In the genomic region with DNA sequence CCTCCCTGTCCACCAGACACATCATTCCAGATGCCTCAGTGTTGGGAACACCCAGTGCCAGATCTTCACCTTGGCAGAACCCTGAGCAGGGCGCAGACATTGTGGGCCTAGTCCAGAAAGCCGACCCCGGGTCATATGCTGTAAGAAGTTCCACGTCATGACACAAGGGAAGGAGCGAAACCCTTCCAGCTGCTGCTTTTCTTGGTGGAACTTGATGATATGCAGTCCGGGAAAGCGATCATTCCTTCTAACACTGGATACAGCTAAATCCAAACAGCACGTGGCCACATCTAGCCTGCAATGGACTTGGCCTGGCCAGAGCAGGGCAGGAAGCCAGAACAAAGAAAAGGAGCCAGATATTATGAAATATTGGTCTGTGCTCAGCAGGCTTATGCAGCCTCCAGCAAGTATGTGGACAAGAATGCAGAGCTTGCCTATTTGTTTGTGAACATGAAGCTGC, we compare ENCODE assay signal across 10 cellular contexts. TPM values are rescaled to one million over a fixed set of nuclear protein-coding genes. Genes with fewer than 3 reads are reported as not detected.
DNase-seq lines count a peak whose midpoint lies in the region; ATAC-seq and TF ChIP-seq lines count a peak whose summit lies in the region.
"Had no signal": no experiment of that assay in that cellular context is flagged by ENCODE, and none has a peak within 500 bp of the region (broad histone marks: within the 10 kb centered on the region; RNA-seq: fewer than 3 reads in every experiment).

No MANE protein-coding gene starts in this region.

- ATAC-seq in right lobe of liver = peak; percentile 84 to 88 (median 86)
- no peak for ATAC-seq in HG02938 (IDR thresholded peaks at IDR 0.05; ENCODE audit: unreplicated experiment)
- ATAC-seq in HG03432 (IDR thresholded peaks at IDR 0.05; ENCODE audit: unreplicated experiment) = no peak

- TF ChIP-seq EP300 in Ishikawa (IDR thresholded peaks at IDR 0.05; ENCODE audit: borderline replicate concordance) = no peak

- TF ChIP-seq RAD21 in Ishikawa (IDR thresholded peaks at IDR 0.05; ENCODE audit: low read depth) = no peak

- H3K4me1 ChIP-seq in right lobe of liver (peaks cover 0 to 55% (median 25%) of the 10 kb centered on the region in 4 donors), spleen (peaks cover 0 to 15% (median 3%) of the 10 kb centered on the region in 6 donors)
- no peaks in the 10 kb centered on the region for H3K4me1 ChIP-seq in effector memory CD4-positive, alpha-beta T cell (ENCODE audit: control insufficient read depth, insufficient read depth, low read length, poor library complexity, severe bottlenecking)

- TF ChIP-seq CTCF in right lobe of liver (IDR thresholded peaks at IDR 0.05) = no peak
- no peak for TF ChIP-seq CTCF in spleen (IDR thresholded peaks at IDR 0.05 in 8 of 11, conservative IDR thresholded peaks at IDR 0.05 in 3 of 11)

- H3K27me3 Mint-ChIP-seq in activated T-cell treated with anti-CD3 and anti-CD28 coated beads, Interleukin-2, amount 50 U/mL, for 24 hours = no peaks in the 10 kb centered on the region
- H3K27me3 Mint-ChIP-seq: activated naive CD4-positive, alpha-beta T cell treated with anti-CD3 and anti-CD28 coated beads, Interleukin-2, amount 50 U/mL, for 24 hours had no signal

- H3K4me1 Mint-ChIP-seq in activated T-cell treated with anti-CD3 and anti-CD28 coated beads, Interleukin-2, amount 50 U/mL, for 24 hours (ENCODE audit: low read depth) = peaks cover 25% of the 10 kb centered on the region

- H3K36me3 ChIP-seq in right lobe of liver (no peaks in the 10 kb centered on the region), spleen (no peaks in the 10 kb centered on the region)
- H3K36me3 ChIP-seq in effector memory CD4-positive, alpha-beta T cell (ENCODE audit: control insufficient read depth, insufficient read depth, low read length) = no peaks in the 10 kb centered on the region

- H3K4me3 ChIP-seq in right lobe of liver = peak overlapping the region in 1 of 3 donors; percentile 25
- no peak overlapping the region for H3K4me3 ChIP-seq in spleen
- no peak overlapping the region for H3K4me3 ChIP-seq in effector memory CD4-positive, alpha-beta T cell (ENCODE audit: insufficient read depth, low read depth, low read length, poor library complexity, severe bottlenecking)

- H3K27me3 ChIP-seq in right lobe of liver (no peaks in the 10 kb centered on the region), spleen (replicated peaks in 1 of 7) (no peaks in the 10 kb centered on the region)
- H3K27me3 ChIP-seq in effector memory CD4-positive, alpha-beta T cell (replicated peaks; ENCODE audit: control insufficient read depth, insufficient read depth, low read length, poor library complexity, severe bottlenecking) = no peaks in the 10 kb centered on the region

- H3K27ac Mint-ChIP-seq in activated T-cell treated with anti-CD3 and anti-CD28 coated beads, Interleukin-2, amount 50 U/mL, for 24 hours = no peak overlapping the region
- H3K27ac Mint-ChIP-seq: activated naive CD4-positive, alpha-beta T cell treated with anti-CD3 and anti-CD28 coated beads, Interleukin-2, amount 50 U/mL, for 24 hours had no signal

- DNase-seq in epidermal melanocyte (ENCODE audit: insufficient read length, low spot score) (peak; percentile 55), right lobe of liver (peak; percentile 77 to 91 (median 82)), spleen (no peak)
- no peak for DNase-seq in effector memory CD4-positive, alpha-beta T cell
- DNase-seq in activated T-cell treated with anti-CD3 and anti-CD28 coated beads, Interleukin-2, amount 50 U/mL, for 24 hours = no peak
- DNase-seq: kidney glomerular epithelial cell had no signal

- H3K9me3 Mint-ChIP-seq in activated T-cell treated with anti-CD3 and anti-CD28 coated beads, Interleukin-2, amount 50 U/mL, for 24 hours = peaks cover 2% of the 10 kb centered on the region
- H3K9me3 Mint-ChIP-seq: activated naive CD4-positive, alpha-beta T cell treated with anti-CD3 and anti-CD28 coated beads, Interleukin-2, amount 50 U/mL, for 24 hours had no signal

- no peaks in the 10 kb centered on the region for H3K36me3 Mint-ChIP-seq in activated T-cell treated with anti-CD3 and anti-CD28 coated beads, Interleukin-2, amount 50 U/mL, for 24 hours (ENCODE audit: low read depth)
- H3K36me3 Mint-ChIP-seq: activated naive CD4-positive, alpha-beta T cell treated with anti-CD3 and anti-CD28 coated beads, Interleukin-2, amount 50 U/mL, for 24 hours had no signal

- WGBS in right lobe of liver (ENCODE audit: insufficient coverage, low coverage, low lambda C conversion rate, missing lambda C conversion rate) = 9% methylated on average over 6 of the region's 8 CpGs
- WGBS in spleen, 5 donors = 80 to 91% (median 84%) methylated on average over 8 of the region's 8 CpGs

- no peak overlapping the region for H3K4me3 Mint-ChIP-seq in activated T-cell treated with anti-CD3 and anti-CD28 coated beads, Interleukin-2, amount 50 U/mL, for 24 hours
- H3K4me3 Mint-ChIP-seq: activated naive CD4-positive, alpha-beta T cell treated with anti-CD3 and anti-CD28 coated beads, Interleukin-2, amount 50 U/mL, for 24 hours had no signal

- H3K9me3 ChIP-seq in right lobe of liver (no peaks in the 10 kb centered on the region), spleen (no peaks in the 10 kb centered on the region)
- H3K9me3 ChIP-seq in effector memory CD4-positive, alpha-beta T cell (ENCODE audit: control insufficient read depth, low read length) = no peaks in the 10 kb centered on the region

- H3K27ac ChIP-seq in right lobe of liver = peak overlapping the region; percentile 31 to 80 (median 47)
- peak overlapping the region in 6 of 8 donors; percentile 40 to 75 (median 56) for H3K27ac ChIP-seq in spleen
- H3K27ac ChIP-seq in effector memory CD4-positive, alpha-beta T cell (ENCODE audit: insufficient read depth, low read length, poor library complexity, severe bottlenecking) = no peak overlapping the region

- intact Hi-C loops in right lobe of liver (cut with DNase I) (no loop called here), spleen (cut with DNase I; ENCODE audit: low total_unique reads) (no loop called here)

- no peak for TF ChIP-seq POLR2A in right lobe of liver (IDR thresholded peaks at IDR 0.05)
- no peak for TF ChIP-seq POLR2A in spleen (IDR thresholded peaks at IDR 0.05)

TF ChIP-seq in Ishikawa, 13 proteins besides CTCF, POLR2A, EP300 and RAD21:
- TF ChIP-seq TEAD4 (IDR thresholded peaks at IDR 0.05) = no peak
- TF ChIP-seq CEBPB (IDR thresholded peaks at IDR 0.05) = peak; percentile 34; the same call in 1 of the 2 replicates
- TF ChIP-seq, protein P1, sequence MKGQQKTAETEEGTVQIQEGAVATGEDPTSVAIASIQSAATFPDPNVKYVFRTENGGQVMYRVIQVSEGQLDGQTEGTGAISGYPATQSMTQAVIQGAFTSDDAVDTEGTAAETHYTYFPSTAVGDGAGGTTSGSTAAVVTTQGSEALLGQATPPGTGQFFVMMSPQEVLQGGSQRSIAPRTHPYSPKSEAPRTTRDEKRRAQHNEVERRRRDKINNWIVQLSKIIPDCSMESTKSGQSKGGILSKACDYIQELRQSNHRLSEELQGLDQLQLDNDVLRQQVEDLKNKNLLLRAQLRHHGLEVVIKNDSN (IDR thresholded peaks at IDR 0.05) = peak; percentile 63
- TF ChIP-seq ZBTB7A (IDR thresholded peaks at IDR 0.05; ENCODE audit: low read depth) = no peak
- peak; percentile 25; the same call in 1 of the 2 replicates for TF ChIP-seq NFIC (IDR thresholded peaks at IDR 0.05)
- TF ChIP-seq, protein P2, sequence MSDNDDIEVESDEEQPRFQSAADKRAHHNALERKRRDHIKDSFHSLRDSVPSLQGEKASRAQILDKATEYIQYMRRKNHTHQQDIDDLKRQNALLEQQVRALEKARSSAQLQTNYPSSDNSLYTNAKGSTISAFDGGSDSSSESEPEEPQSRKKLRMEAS (IDR thresholded peaks at IDR 0.05) = peak; percentile 62; the same call in 1 of the 2 replicates
- no peak for TF ChIP-seq TAF1 (IDR thresholded peaks at IDR 0.05; ENCODE audit: low read depth)
TF ChIP-seq in Ishikawa: peak in this region for 4.

RNA-seq across cellular contexts. Expression of a gene that starts 22.0 kb away (rescaled TPM):
- 10 to 100 TPM in 3 of 6 experiments, 1 to 10 TPM in 3; 5.5 to 17.5 (median 10.5) TPM for total RNA-seq in right lobe of liver
- 1 to 10 TPM in 5 of 7 donors, under 1 TPM in 2; 0.43 to 4.0 (median 1.9) TPM for total RNA-seq in spleen
- 1 to 10 TPM in 2 of 3 donors, under 1 TPM in 1; 0.59 to 2.4 (median 1.6) TPM for polyA plus RNA-seq in spleen

Comparison
In these comparisons a context has a peak if more than half of its experiments do, and no peak if none do; other contexts are left out.
1. DNase-seq: peak in epidermal melanocyte (single experiment) and right lobe of liver (3 of 3); none in spleen (single experiment), effector memory CD4-positive, alpha-beta T cell (0 of 3) and activated T-cell treated with anti-CD3 and anti-CD28 coated beads, Interleukin-2, amount 50 U/mL, for 24 hours (single experiment).
2. ATAC-seq: peak in right lobe of liver (4 of 4); none in HG02938 (single experiment) and HG03432 (single experiment).